In genomic region chr7:28560771-28561170, GRCh38 we compare ENCODE assay signal across 27 cellular contexts.
DNase-seq lines count a peak whose midpoint lies in the region; ATAC-seq, FAIRE-seq and TF ChIP-seq lines count a peak whose summit lies in the region.
"Had no signal": no experiment of that assay in that cellular context is flagged by ENCODE, and none has a peak within 500 bp of the region (broad histone marks: within the 10 kb centered on the region; RNA-seq: fewer than 3 reads in every experiment).

No MANE protein-coding gene starts in this region.

- TF ChIP-seq CTCF in NB4 (IDR thresholded peaks at IDR 0.05; ENCODE audit: low read depth, low read length) (no peak), GM12878 (IDR thresholded peaks at IDR 0.05 in 2 of 3, conservative IDR thresholded peaks at IDR 0.05 in 1 of 3; ENCODE audit: control insufficient read depth in 2 of 3, extremely low read depth in 1 of 3, insufficient read depth in 1 of 3, low read depth in 3 of 3, low read length in 3 of 3) (no peak), neural progenitor cell (IDR thresholded peaks at IDR 0.05) (no peak), GM10248 (IDR thresholded peaks at IDR 0.05; ENCODE audit: control extremely low read depth, extremely low read depth, low read depth, missing control alignments) (no peak), sigmoid colon (IDR thresholded peaks at IDR 0.05) (no peak)

- no TSS peak for BruUV-seq in GM12878 (replicated peaks; lab: Mats Ljungman, UMichigan)

- H4K20me1 ChIP-seq in GM12878 (ENCODE audit: control insufficient read depth, insufficient read depth) (no peaks in the 10 kb centered on the region), neural progenitor cell (ENCODE audit: low read depth) (no peaks in the 10 kb centered on the region)
- H4K20me1 ChIP-seq: BLaER1 had no signal

- no peaks in the 10 kb centered on the region for H3F3A ChIP-seq in neural progenitor cell (ENCODE audit: low read depth)

- DNase-seq in NB4 (ENCODE audit: low read depth) = peak; percentile 26
- DNase-seq in UCSD-AML1 (lab: John Stamatoyannopoulos, UW; ENCODE audit: unreplicated experiment) = peak; percentile 5
- DNase-seq in GM12878 (ENCODE audit: low read depth, low spot score) = no peak
- DNase-seq in neural progenitor cell (ENCODE audit: low spot score) = no peak
- DNase-seq in NCI-H2227 treated with DMSO at 0.1 percent for 48 hours (lab: John Stamatoyannopoulos, UW) = no peak
- no peak for DNase-seq in GM10248 (ENCODE audit: extremely low spot score)
- DNase-seq in sigmoid colon = no peak
- DNase-seq in NCI-H446 (lab: John Stamatoyannopoulos, UW) = no peak
- DNase-seq: 8988T; ACHN; BE2C; C1 segment of cervical spinal cord; CD4-positive, alpha-beta memory T cell; CD4-positive, CD25-positive, alpha-beta regulatory T cell; CD8-positive, alpha-beta memory T cell; COR-L47; DMS 273 treated with DMSO at 0.1 percent for 48 hours; DMS153; DMS53; DMS79; DND-41; EL; GDM1 had no signal

- RAD21 ChIA-PET in GM12878 (lab: Charles Lee; ENCODE audit: unreplicated experiment) = no interaction called here

- H3K4me3 ChIP-seq in NB4 (ENCODE audit: low read depth, low read length) (no peak overlapping the region), GM12878 (no peak overlapping the region), neural progenitor cell (no peak overlapping the region), sigmoid colon (no peak overlapping the region)
- H3K4me3 ChIP-seq: BLaER1 had no signal

- no peaks in the 10 kb centered on the region for H3K27me3 Mint-ChIP-seq in neural progenitor cell (ENCODE audit: insufficient read depth, low read depth)

- CTCF ChIA-PET in GM12878 (lab: Yijun Ruan, JAX) = interaction anchor here (1.0 to 3.9 kb wide), 2 partner anchors 9 to 12 kb away, joined by 4 to 20 read pairs; no protein-coding TSS in a partner anchor
- CTCF ChIA-PET in GM10248 (lab: Yijun Ruan, JAX) = interaction anchor here (2.3 kb wide), 1 partner anchor 10 kb away, joined by 10 read pairs; no protein-coding TSS in a partner anchor

- H3K27me3 ChIP-seq in GM12878 (replicated peaks in 1 of 2; ENCODE audit: control insufficient read depth in 2 of 2, insufficient read depth in 2 of 2, low read length in 1 of 2) (peaks cover 0 to 2% of the 10 kb centered on the region in 2 experiments; a peak in 1 of 4 replicates), neural progenitor cell (no peaks in the 10 kb centered on the region), sigmoid colon (no peaks in the 10 kb centered on the region)
- H3K27me3 ChIP-seq: BE2C, BLaER1 had no signal

- TF ChIP-seq POLR2A in NB4 (IDR thresholded peaks at IDR 0.05; ENCODE audit: extremely low read depth, insufficient read length) = no peak
- TF ChIP-seq POLR2A in GM12878 (IDR thresholded peaks at IDR 0.05; ENCODE audit: low read depth, low read length) = no peak
- TF ChIP-seq POLR2A in sigmoid colon (IDR thresholded peaks at IDR 0.05) = no peak

- H2AFZ ChIP-seq in GM12878 (ENCODE audit: control insufficient read depth, low read depth, low read length) = no peak overlapping the region
- no peak overlapping the region for H2AFZ ChIP-seq in neural progenitor cell (replicated peaks)

- no peaks in the 10 kb centered on the region for H3K4me1 Mint-ChIP-seq in neural progenitor cell
- H3K4me1 Mint-ChIP-seq: CD14-positive monocyte; CD4-positive, alpha-beta memory T cell; CD4-positive, CD25-positive, alpha-beta regulatory T cell; CD8-positive, alpha-beta memory T cell had no signal

- POLR2A ChIA-PET in GM12878 (lab: Charles Lee) (interaction anchor here (1.2 kb wide), 1 partner anchor 10 kb away, joined by 3 read pairs; no protein-coding TSS in a partner anchor), GM10248 (lab: Yijun Ruan, JAX) (no interaction called here)

- H3K9me3 ChIP-seq in GM12878 (replicated peaks; ENCODE audit: control insufficient read depth, insufficient read depth, low read length) (no peaks in the 10 kb centered on the region), neural progenitor cell (ENCODE audit: low read depth) (no peaks in the 10 kb centered on the region), sigmoid colon (no peaks in the 10 kb centered on the region)
- H3K9me3 ChIP-seq: BE2C had no signal

- no peak overlapping the region for H3K9ac ChIP-seq in GM12878 (ENCODE audit: control insufficient read depth, insufficient read depth, low read length)
- H3K9ac ChIP-seq in neural progenitor cell = no peak overlapping the region
- H3K9ac ChIP-seq: BLaER1 had no signal

- H3K4me2 ChIP-seq in GM12878 (ENCODE audit: control insufficient read depth, insufficient read depth) (no peak overlapping the region), neural progenitor cell (no peak overlapping the region)
- H3K4me2 ChIP-seq: BLaER1 had no signal

- H3K4me1 ChIP-seq in GM12878 (ENCODE audit: control insufficient read depth, insufficient read depth, low read length) (no peaks in the 10 kb centered on the region), neural progenitor cell (no peaks in the 10 kb centered on the region), sigmoid colon (no peaks in the 10 kb centered on the region)
- H3K4me1 ChIP-seq: BE2C had no signal

- 27% methylated on average over 28 of the region's 37 CpGs for WGBS in GM12878 (ENCODE audit: insufficient coverage, insufficient replicate concordance, low lambda C conversion rate, missing lambda C conversion rate)
- WGBS in sigmoid colon, 2 donors = 30 to 68% methylated on average over 37 of the region's 37 CpGs

- H3K27ac ChIP-seq in GM12878 (ENCODE audit: control insufficient read depth, insufficient read depth) (no peak overlapping the region), neural progenitor cell (no peak overlapping the region), sigmoid colon (no peak overlapping the region)
- H3K27ac ChIP-seq: BLaER1 had no signal

- no peak for FAIRE-seq in GM12878 (lab: Jason Lieb, UNC)
- FAIRE-seq: A204.1, GM19239 had no signal

- SMC1A ChIA-PET in GM12878 (lab: Charles Lee; ENCODE audit: uncharacterized antibody, unreplicated experiment) = interaction anchor here (1.0 to 12.6 kb wide), 4 partner anchors 11 to 80 kb away, joined by 3 to 101 read pairs (median 6); no protein-coding TSS in a partner anchor

- no peak for ATAC-seq in GM12878

- in situ Hi-C loops in GM12878 (cut with MboI) = no loop called here

- H3K36me3 ChIP-seq in GM12878 (ENCODE audit: control insufficient read depth in 2 of 2, insufficient read depth in 2 of 2, low read length in 1 of 2) (no peaks in the 10 kb centered on the region), neural progenitor cell (no peaks in the 10 kb centered on the region), sigmoid colon (no peaks in the 10 kb centered on the region)
- H3K36me3 ChIP-seq: BE2C, BLaER1 had no signal

- H3K79me2 ChIP-seq in GM12878 (ENCODE audit: control insufficient read depth, insufficient read depth, low read length) = no peaks in the 10 kb centered on the region
- no peaks in the 10 kb centered on the region for H3K79me2 ChIP-seq in neural progenitor cell (ENCODE audit: low read depth)

- peak overlapping the region; percentile 22 for H3K4me3 Mint-ChIP-seq in neural progenitor cell
- H3K4me3 Mint-ChIP-seq: CD14-positive monocyte; CD4-positive, alpha-beta memory T cell; CD4-positive, CD25-positive, alpha-beta regulatory T cell had no signal

- no peak overlapping the region for H3K27ac Mint-ChIP-seq in neural progenitor cell
- H3K27ac Mint-ChIP-seq: CD14-positive monocyte; CD4-positive, alpha-beta memory T cell; CD8-positive, alpha-beta memory T cell had no signal

- TF ChIP-seq EP300 in GM12878 (IDR thresholded peaks at IDR 0.05; ENCODE audit: borderline replicate concordance in 1 of 2, control insufficient read depth in 1 of 2, low read depth in 2 of 2, low read length in 2 of 2) (no peak), sigmoid colon (IDR thresholded peaks at IDR 0.05) (no peak)

- intact Hi-C loops in GM12878 (cut with micrococcal nuclease; ENCODE audit: unreplicated experiment) (no loop called here), sigmoid colon (cut with DNase I) (no loop called here)

- no peaks in the 10 kb centered on the region for H3K36me3 Mint-ChIP-seq in neural progenitor cell
- H3K36me3 Mint-ChIP-seq: CD14-positive monocyte; CD4-positive, alpha-beta memory T cell; CD4-positive, CD25-positive, alpha-beta regulatory T cell; CD8-positive, alpha-beta memory T cell had no signal

- H3K9me3 Mint-ChIP-seq in neural progenitor cell = peaks cover 2% of the 10 kb centered on the region

- no peak for TF ChIP-seq RAD21 in GM12878 (IDR thresholded peaks at IDR 0.05; ENCODE audit: insufficient read depth, low read depth, low read length)

TF ChIP-seq in GM12878, 131 proteins besides CTCF, POLR2A, EP300 and RAD21 (continues in another document):
- TF ChIP-seq SP1 (IDR thresholded peaks at IDR 0.05; ENCODE audit: low read depth, low read length) (no peak), USF1 (IDR thresholded peaks at IDR 0.05; ENCODE audit: borderline replicate concordance, extremely low read length, insufficient read depth, low read depth, low read length) (no peak), ZNF274 (IDR thresholded peaks at IDR 0.05; ENCODE audit: insufficient read depth, insufficient read length) (no peak), BCL3 (IDR thresholded peaks at IDR 0.05; ENCODE audit: borderline replicate concordance, insufficient read depth, low read depth, low read length, poor library complexity, severe bottlenecking) (peak; percentile 89), IKZF2 (IDR thresholded peaks at IDR 0.05) (no peak), SIX5 (IDR thresholded peaks at IDR 0.05; ENCODE audit: low read depth, low read length, severe bottlenecking) (no peak), TCF3 (IDR thresholded peaks at IDR 0.05; ENCODE audit: borderline replicate concordance, insufficient read depth, low read depth, low read length) (0 out of 2 replicates have a peak, but pooled peaks have one; percentile 22), ZBED1 (IDR thresholded peaks at IDR 0.05; ENCODE audit: borderline replicate concordance) (no peak), EED (IDR thresholded peaks at IDR 0.05; ENCODE audit: low read depth) (no peak)

Comparison
In these comparisons a context has a peak if more than half of its experiments do, and no peak if none do; other contexts are left out.
1. DNase-seq: peak in NB4 (single experiment) and UCSD-AML1 (single experiment); none in GM12878 (single experiment), neural progenitor cell (single experiment), NCI-H2227 treated with DMSO at 0.1 percent for 48 hours (single experiment), GM10248 (single experiment), sigmoid colon (single experiment) and NCI-H446 (0 of 2).